ENCODE assay signal across 2 cellular contexts in genomic region chr1:93685918-93686317, GRCh38.
TF ChIP-seq lines count a peak whose summit lies in the region.

No MANE protein-coding gene starts in this region.

TF ChIP-seq in GM12891, 5 proteins besides CTCF, POLR2A, EP300 and RAD21:
- TF ChIP-seq TAF1 (IDR thresholded peaks at IDR 0.05; ENCODE audit: low read depth, low read length) (no peak), SPI1 (IDR thresholded peaks at IDR 0.05; ENCODE audit: low read depth, low read length) (peak; percentile 72)

TF ChIP-seq in GM12878, 131 proteins besides CTCF, POLR2A, EP300 and RAD21:
- TF ChIP-seq SPI1 (IDR thresholded peaks at IDR 0.05; ENCODE audit: borderline replicate concordance, insufficient read depth, low read depth, low read length) (peak; percentile 37; the same call in 1 of the 2 replicates), JUNB (IDR thresholded peaks at IDR 0.05) (no peak), MEF2A (IDR thresholded peaks at IDR 0.05; ENCODE audit: insufficient read depth, low read depth, low read length) (peak; percentile 59; the same call in 1 of the 2 replicates), ATF7 (IDR thresholded peaks at IDR 0.05; ENCODE audit: low read depth) (no peak), ZBTB4 (CRISPR knock-in tag; IDR thresholded peaks at IDR 0.05) (no peak), MEF2B (IDR thresholded peaks at IDR 0.05; ENCODE audit: partially characterized antibody, poor library complexity, severe bottlenecking) (peak; percentile 63), HCFC1 (IDR thresholded peaks at IDR 0.05; ENCODE audit: low read length) (no peak), IKZF2 (IDR thresholded peaks at IDR 0.05) (peak; percentile 22 to 28; a peak in 2 of 4 replicates)
